ENCODE assay signal across 22 cellular contexts in genomic region chr9:123105490-123105889, GRCh38.
"Had no signal": no experiment of that assay in that cellular context is flagged by ENCODE, and none has a peak within 500 bp of the region (broad histone marks: within the 10 kb centered on the region; RNA-seq: fewer than 3 reads in every experiment).

No MANE protein-coding gene starts in this region.

- H3K4me3 Mint-ChIP-seq: endodermal cell; naive thymus-derived CD4-positive, alpha-beta T cell had no signal

- H3K27ac Mint-ChIP-seq: endodermal cell had no signal

- H3K4me3 ChIP-seq: coronary artery, psoas muscle, right lobe of liver, suprapubic skin, thyroid gland, upper lobe of left lung, uterus had no signal

- H3K9me3 Mint-ChIP-seq: endodermal cell had no signal

- H3K27ac ChIP-seq: foreskin keratinocyte, neutrophil, psoas muscle, right lobe of liver, suprapubic skin, thyroid gland, upper lobe of left lung, uterus had no signal

- DNase-seq: effector CD4-positive, alpha-beta T cell; endodermal cell; erythroblast; foreskin keratinocyte; hippocampal formation; kidney glomerular epithelial cell; mesendoderm; naive thymus-derived CD4-positive, alpha-beta T cell; psoas muscle; retina; right lobe of liver; stimulated activated CD4-positive, alpha-beta T cell treated with anti-CD3 and anti-CD28 coated beads, Interleukin-4, amount 100 ng/mL, for 1 hour; stimulated activated CD8-positive, alpha-beta memory T cell treated with anti-CD3 and anti-CD28 coated beads, Interleukin-4, amount 100 ng/mL, for 48 hours; stimulated activated naive CD4-positive, alpha-beta T cell; thyroid gland; upper lobe of left lung; uterus had no signal

- ATAC-seq: foreskin keratinocyte; naive thymus-derived CD4-positive, alpha-beta T cell; psoas muscle; right lobe of liver had no signal

- H3K9me3 ChIP-seq: neutrophil, psoas muscle, right lobe of liver, suprapubic skin, thyroid gland, upper lobe of left lung, uterus had no signal

- H3K36me3 ChIP-seq: uterus had no signal

- H3K4me1 ChIP-seq: foreskin keratinocyte, psoas muscle, suprapubic skin, upper lobe of left lung, uterus had no signal

- H3K27me3 ChIP-seq: foreskin keratinocyte, neutrophil, right lobe of liver, suprapubic skin, thyroid gland, upper lobe of left lung, uterus had no signal

- H3K27me3 Mint-ChIP-seq: naive thymus-derived CD4-positive, alpha-beta T cell had no signal

- FAIRE-seq: endothelial cell of umbilical vein, islet of Langerhans had no signal
